ENCODE assay signal across 12 cellular contexts in the genomic region with DNA sequence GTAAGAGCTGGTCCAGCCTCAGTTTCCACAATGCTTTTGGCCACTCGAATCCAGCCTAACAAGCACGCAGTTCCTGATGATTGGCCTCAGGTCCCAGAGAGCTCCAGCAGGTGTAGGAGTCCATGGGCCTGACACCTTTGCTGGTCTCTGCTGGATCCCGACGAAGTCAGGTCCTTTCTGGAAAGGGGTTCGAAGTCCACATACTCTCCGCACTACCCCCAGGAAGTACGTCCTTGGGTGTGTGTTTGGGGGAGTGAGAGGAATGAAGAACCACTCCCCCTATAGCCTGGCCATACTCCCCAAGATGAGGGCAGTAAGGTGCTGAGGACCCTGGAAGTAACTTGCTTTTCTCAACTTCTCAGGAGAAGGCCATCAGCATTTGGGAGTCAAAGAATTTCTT. TPM values are rescaled to one million over a fixed set of nuclear protein-coding genes. Genes with fewer than 3 reads are reported as not detected.
DNase-seq lines count a peak whose midpoint lies in the region; ATAC-seq and TF ChIP-seq lines count a peak whose summit lies in the region.
"Had no signal": no experiment of that assay in that cellular context is flagged by ENCODE, and none has a peak within 500 bp of the region (broad histone marks: within the 10 kb centered on the region; RNA-seq: fewer than 3 reads in every experiment).

No MANE protein-coding gene starts in this region.

- H3K27me3 Mint-ChIP-seq in activated naive CD8-positive, alpha-beta T cell treated with anti-CD3 and anti-CD28 coated beads, Interleukin-2, amount 10 ng/mL, durations not matched to agents 7 days and 5 days, result no peaks in the 10 kb centered on the region
- no peaks in the 10 kb centered on the region for H3K27me3 Mint-ChIP-seq in activated naive CD8-positive, alpha-beta T cell treated with anti-CD3 and anti-CD28 coated beads, Interleukin-2, amount 50 U/mL, for 24 hours

- POLR2A ChIA-PET in activated naive CD8-positive, alpha-beta T cell treated with anti-CD3 and anti-CD28 coated beads, Interleukin-2, amount 10 ng/mL, durations not matched to agents 7 days and 5 days (lab: Charles Lee), result interaction anchor here (0.6 to 3.7 kb wide), 4 partner anchors 9 to 69 kb away, joined by 3 to 52 read pairs (median 6); partner anchors contain the start of genes COPS3 and FLCN
- POLR2A ChIA-PET in OCI-LY7 (lab: Charles Lee), result interaction anchor here (0.6 to 1.5 kb wide), 3 partner anchors 25 to 238 kb away, joined by 3 to 5 read pairs (median 5); partner anchors contain the start of gene COPS3

- no peaks in the 10 kb centered on the region for H3K27me3 ChIP-seq in HL-60 (ENCODE audit: insufficient read depth, poor library complexity, severe bottlenecking)
- H3K27me3 ChIP-seq: MG63 had no signal

- H3K36me3 ChIP-seq in OCI-LY7 (ENCODE audit: insufficient read depth, low read length), result peaks cover 9% of the 10 kb centered on the region; the same call in 1 of the 2 replicates
- H3K36me3 ChIP-seq: MG63, SJSA1 had no signal

- no peak for ATAC-seq in activated naive CD8-positive, alpha-beta T cell treated with anti-CD3 and anti-CD28 coated beads, Interleukin-2, amount 10 ng/mL, durations not matched to agents 7 days and 5 days (ENCODE audit: low read depth)
- no peak for ATAC-seq in activated naive CD8-positive, alpha-beta T cell treated with anti-CD3 and anti-CD28 coated beads, Interleukin-2, amount 50 U/mL, for 24 hours
- ATAC-seq in left cardiac atrium, result no peak

- no peaks in the 10 kb centered on the region for H3K9me2 ChIP-seq in OCI-LY7 (ENCODE audit: insufficient read depth, low read length)

- CTCF ChIA-PET in OCI-LY7 (lab: Charles Lee; ENCODE audit: unreplicated experiment), result no interaction called here

- TF ChIP-seq CTCF in HL-60 (IDR thresholded peaks at IDR 0.05; ENCODE audit: insufficient read depth, low read length) (no peak), OCI-LY7 (conservative IDR thresholded peaks at IDR 0.05; ENCODE audit: low read length) (no peak)

- H2AFZ ChIP-seq in OCI-LY7 (ENCODE audit: low read length), result peak overlapping the region; percentile 21; the same call in 1 of the 2 replicates

- DNase-seq in activated naive CD8-positive, alpha-beta T cell treated with anti-CD3 and anti-CD28 coated beads, Interleukin-2, amount 10 ng/mL, durations not matched to agents 7 days and 5 days, result no peak
- DNase-seq in activated naive CD8-positive, alpha-beta T cell treated with anti-CD3 and anti-CD28 coated beads, Interleukin-2, amount 50 U/mL, for 24 hours, result no peak
- DNase-seq in HL-60 (ENCODE audit: low read depth in 1 of 2, low spot score in 1 of 2) (no peak), OCI-LY7 (ENCODE audit: low spot score) (no peak), posterior vena cava (ENCODE audit: low spot score) (peak; percentile 17), NCI-H446 (lab: John Stamatoyannopoulos, UW) (no peak), left cardiac atrium (no peak)
- DNase-seq: MG63, NCI-H1092 treated with DMSO at 0.1 percent for 48 hours, NCI-H2081 treated with DMSO at 0.1 percent for 48 hours, SW 1271 had no signal

- peak overlapping the region; percentile 74 for H3K27ac Mint-ChIP-seq in activated naive CD8-positive, alpha-beta T cell treated with anti-CD3 and anti-CD28 coated beads, Interleukin-2, amount 10 ng/mL, durations not matched to agents 7 days and 5 days
- no peak overlapping the region for H3K27ac Mint-ChIP-seq in activated naive CD8-positive, alpha-beta T cell treated with anti-CD3 and anti-CD28 coated beads, Interleukin-2, amount 50 U/mL, for 24 hours

- H3K9me3 ChIP-seq in OCI-LY7 (ENCODE audit: low read length), result no peaks in the 10 kb centered on the region
- H3K9me3 ChIP-seq: MG63, SJSA1 had no signal

- peaks cover 29% of the 10 kb centered on the region for H3K4me1 Mint-ChIP-seq in activated naive CD8-positive, alpha-beta T cell treated with anti-CD3 and anti-CD28 coated beads, Interleukin-2, amount 10 ng/mL, durations not matched to agents 7 days and 5 days
- H3K4me1 Mint-ChIP-seq in activated naive CD8-positive, alpha-beta T cell treated with anti-CD3 and anti-CD28 coated beads, Interleukin-2, amount 50 U/mL, for 24 hours, result peaks cover 23% of the 10 kb centered on the region

- H4K20me1 ChIP-seq in OCI-LY7 (ENCODE audit: insufficient read depth, low read length), result no peaks in the 10 kb centered on the region

- intact Hi-C loops in OCI-LY7 (cut with micrococcal nuclease; ENCODE audit: unreplicated experiment) (no loop called here), posterior vena cava (cut with DNase I) (no loop called here), left cardiac atrium (cut with DNase I) (no loop called here)

- H3K9me3 Mint-ChIP-seq in activated naive CD8-positive, alpha-beta T cell treated with anti-CD3 and anti-CD28 coated beads, Interleukin-2, amount 10 ng/mL, durations not matched to agents 7 days and 5 days, result no peaks in the 10 kb centered on the region
- H3K9me3 Mint-ChIP-seq in activated naive CD8-positive, alpha-beta T cell treated with anti-CD3 and anti-CD28 coated beads, Interleukin-2, amount 50 U/mL, for 24 hours, result no peaks in the 10 kb centered on the region

- no peak overlapping the region for H3K4me3 Mint-ChIP-seq in activated naive CD8-positive, alpha-beta T cell treated with anti-CD3 and anti-CD28 coated beads, Interleukin-2, amount 10 ng/mL, durations not matched to agents 7 days and 5 days
- H3K4me3 Mint-ChIP-seq in activated naive CD8-positive, alpha-beta T cell treated with anti-CD3 and anti-CD28 coated beads, Interleukin-2, amount 50 U/mL, for 24 hours, result no peak overlapping the region

- peaks cover 14% of the 10 kb centered on the region for H3K36me3 Mint-ChIP-seq in activated naive CD8-positive, alpha-beta T cell treated with anti-CD3 and anti-CD28 coated beads, Interleukin-2, amount 10 ng/mL, durations not matched to agents 7 days and 5 days
- no peaks in the 10 kb centered on the region for H3K36me3 Mint-ChIP-seq in activated naive CD8-positive, alpha-beta T cell treated with anti-CD3 and anti-CD28 coated beads, Interleukin-2, amount 50 U/mL, for 24 hours (ENCODE audit: low read depth)

- peaks cover 35% of the 10 kb centered on the region for H3K4me1 ChIP-seq in OCI-LY7 (ENCODE audit: insufficient read depth, low read length, poor library complexity, severe bottlenecking)

- H3K79me2 ChIP-seq in OCI-LY7 (ENCODE audit: insufficient read depth, low read depth, low read length), result peaks cover 5% of the 10 kb centered on the region; the same call in 1 of the 2 replicates

- peak overlapping the region; percentile 85 for H3K4me2 ChIP-seq in OCI-LY7 (ENCODE audit: low read length)

- H3K4me3 ChIP-seq in HL-60 (replicated peaks; ENCODE audit: insufficient read depth, low read length) (no peak overlapping the region), OCI-LY7 (ENCODE audit: low read depth, low read length, poor library complexity, severe bottlenecking) (no peak overlapping the region)
- H3K4me3 ChIP-seq: MG63, SJSA1 had no signal

- no TSS peak for BruUV-seq in OCI-LY7 (replicated peaks; lab: Mats Ljungman, UMichigan)

- H3K27ac ChIP-seq in HL-60 (replicated peaks) (peak overlapping the region; percentile 83), OCI-LY7 (ENCODE audit: low read depth, low read length, poor library complexity, severe bottlenecking) (peak overlapping the region; percentile 77)
- H3K27ac ChIP-seq: SJSA1 had no signal

RNA-seq across cellular contexts. Expression of gene NT5M, which starts 3.0 kb away (rescaled TPM):
- 10 to 100 TPM in 1 of 2 experiments, 1 to 10 TPM in 1; 7.4 to 10.2 TPM for total RNA-seq in activated naive CD8-positive, alpha-beta T cell treated with anti-CD3 and anti-CD28 coated beads, Interleukin-2, amount 10 ng/mL, durations not matched to agents 7 days and 5 days
- total RNA-seq in OCI-LY7 (2014; rRNA removed; shearing (Covaris generic)), result 8.2 and 10.4 TPM in 2 replicates
- total RNA-seq in OCI-LY7 (2022), result 14.0 and 16.2 TPM in 2 replicates
- total RNA-seq in posterior vena cava, result 1 to 10 TPM; 2.8 to 3.0 TPM
- 1 to 10 TPM; 5.4 to 8.2 TPM for total RNA-seq in left cardiac atrium

RNA-seq across cellular contexts. Expression of gene COPS3, which starts 25.1 kb away (rescaled TPM):
- total RNA-seq in activated naive CD8-positive, alpha-beta T cell treated with anti-CD3 and anti-CD28 coated beads, Interleukin-2, amount 10 ng/mL, durations not matched to agents 7 days and 5 days, result 10 to 100 TPM; 79.5 to 85.4 TPM
- total RNA-seq in OCI-LY7 (2014; rRNA removed; shearing (Covaris generic)), result 69.4 and 83.9 TPM in 2 replicates
- total RNA-seq in OCI-LY7 (2022), result 107 and 113 TPM in 2 replicates
- total RNA-seq in posterior vena cava, result 10 to 100 TPM; 45.3 to 54.6 TPM
- 10 to 100 TPM; 55.6 to 60.3 TPM for total RNA-seq in left cardiac atrium
